22 cellular contexts compared by ENCODE assay signal in genomic region chr5:26034813-26035212, GRCh38.
"Had no signal": no experiment of that assay in that cellular context is flagged by ENCODE, and none has a peak within 500 bp of the region (broad histone marks: within the 10 kb centered on the region; RNA-seq: fewer than 3 reads in every experiment).

No MANE protein-coding gene starts in this region.

- H3K4me3 Mint-ChIP-seq: activated T-cell treated with anti-CD3 and anti-CD28 coated beads, Interleukin-2, amount 50 U/mL, for 72 hours; naive thymus-derived CD8-positive, alpha-beta T cell; T-helper 2 cell treated with Interferon-gamma antibody and Interleukin-4, amounts not matched to agents 5 μg/mL and 100 μg/mL, for 36 hours had no signal

- H3K36me3 ChIP-seq: cardiac muscle cell, esophagus muscularis mucosa, left lung, lower lobe of right lung, right atrium auricular region, tibial nerve had no signal

- H3K27me3 ChIP-seq: cardiac muscle cell, esophagus muscularis mucosa, left lung, right atrium auricular region, tibial nerve had no signal

- H3K36me3 Mint-ChIP-seq: naive thymus-derived CD8-positive, alpha-beta T cell had no signal

- H3K27ac Mint-ChIP-seq: activated naive CD4-positive, alpha-beta T cell treated with anti-CD3 and anti-CD28 coated beads, Interleukin-2, amount 50 U/mL, for 72 hours; activated T-cell treated with anti-CD3 and anti-CD28 coated beads, Interleukin-2, amount 50 U/mL, for 72 hours; naive thymus-derived CD8-positive, alpha-beta T cell; T-helper 2 cell treated with Interferon-gamma antibody and Interleukin-4, amounts not matched to agents 5 μg/mL and 100 μg/mL, for 36 hours had no signal

- DNase-seq: activated CD4-positive, alpha-beta T cell treated with anti-CD3 and anti-CD28 coated beads for 4 hours; activated CD4-positive, alpha-beta T cell treated with anti-CD3 and anti-CD28 coated beads, Interleukin-2, amount 50 U/mL, for 4 hours; activated naive CD4-positive, alpha-beta T cell; activated T-cell treated with anti-CD3 and anti-CD28 coated beads for 4 hours; activated T-cell treated with anti-CD3 and anti-CD28 coated beads, Interleukin-2, amount 50 U/mL, for 72 hours; cerebellar nuclear complex; foreskin melanocyte; left lung; lower lobe of right lung; mesenchymal stem cell; naive thymus-derived CD8-positive, alpha-beta T cell; stimulated activated CD4-positive, alpha-beta T cell treated with anti-CD3 and anti-CD28 coated beads, Interleukin-15, amount 100 ng/mL, for 24 hours; stimulated activated CD4-positive, alpha-beta T cell treated with anti-CD3 and anti-CD28 coated beads, Interleukin-2, amount 100 ng/mL, for 24 hours; stimulated activated naive CD4-positive, alpha-beta T cell treated with Interleukin-2 at 50 U/mL for 16 hours; T-helper 1 cell had no signal

- H3K4me3 ChIP-seq: cardiac muscle cell, esophagus muscularis mucosa, left lung, lower lobe of right lung, right atrium auricular region, tibial nerve had no signal

- H3K9me3 ChIP-seq: esophagus muscularis mucosa, left lung, lower lobe of right lung, right atrium auricular region, tibial nerve had no signal

- ATAC-seq: activated naive CD4-positive, alpha-beta T cell treated with anti-CD3 and anti-CD28 coated beads, Interleukin-2, amount 50 U/mL, for 72 hours; activated T-cell treated with anti-CD3 and anti-CD28 coated beads, Interleukin-2, amount 50 U/mL, for 72 hours; left lung; lower lobe of right lung; naive thymus-derived CD8-positive, alpha-beta T cell had no signal

- H3K27me3 Mint-ChIP-seq: naive thymus-derived CD8-positive, alpha-beta T cell had no signal

- H3K27ac ChIP-seq: cardiac muscle cell, esophagus muscularis mucosa, left lung, lower lobe of right lung, right atrium auricular region, tibial nerve, VCaP had no signal

- H3K4me1 Mint-ChIP-seq: naive thymus-derived CD8-positive, alpha-beta T cell had no signal

- H3K4me1 ChIP-seq: esophagus muscularis mucosa, left lung, lower lobe of right lung, right atrium auricular region, tibial nerve had no signal
